12 cellular contexts compared by ENCODE assay signal in the genomic region with DNA sequence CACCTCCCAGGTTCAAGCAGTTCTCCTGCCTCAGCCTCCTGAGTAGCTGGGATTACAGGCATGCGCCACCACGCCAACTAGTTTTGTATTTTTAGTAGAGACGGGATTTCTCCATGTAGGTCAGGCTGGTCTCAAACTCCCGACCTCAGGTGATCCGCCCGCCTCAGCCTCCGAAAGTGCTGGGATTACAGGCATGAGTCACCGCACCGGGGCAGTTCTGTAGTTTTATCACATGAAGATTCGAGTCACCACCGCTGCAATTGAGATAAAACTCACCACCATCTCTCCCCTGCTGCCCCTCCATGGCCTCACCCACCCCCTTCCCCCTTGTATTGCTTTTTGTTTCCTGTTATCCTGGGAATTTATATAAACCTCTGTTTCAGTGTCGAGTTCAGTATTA. TPM values are rescaled to one million over a fixed set of nuclear protein-coding genes. Genes with fewer than 3 reads are reported as not detected.
"Had no signal": no experiment of that assay in that cellular context is flagged by ENCODE, and none has a peak within 500 bp of the region (broad histone marks: within the 10 kb centered on the region; RNA-seq: fewer than 3 reads in every experiment).

No MANE protein-coding gene starts in this region.

RNA-seq across cellular contexts. Expression of a gene that starts 57.2 kb away (rescaled TPM):
- total RNA-seq: left ventricle myocardium inferior; mesenteric fat pad; naive thymus-derived CD4-positive, alpha-beta T cell; natural killer cell treated with Interleukin-12 subunit alpha and Interleukin-12 subunit beta and Interleukin-15 and Interleukin-18, amount 100 ng/mL, for 72 hours; osteocyte; posterior vena cava; psoas muscle; sigmoid colon; thoracic aorta had no signal
- polyA plus RNA-seq: immature natural killer cell; naive thymus-derived CD4-positive, alpha-beta T cell; neural cell; psoas muscle; spleen had no signal
